Comparison of ENCODE assay signal across 1 cellular context in the genomic region with DNA sequence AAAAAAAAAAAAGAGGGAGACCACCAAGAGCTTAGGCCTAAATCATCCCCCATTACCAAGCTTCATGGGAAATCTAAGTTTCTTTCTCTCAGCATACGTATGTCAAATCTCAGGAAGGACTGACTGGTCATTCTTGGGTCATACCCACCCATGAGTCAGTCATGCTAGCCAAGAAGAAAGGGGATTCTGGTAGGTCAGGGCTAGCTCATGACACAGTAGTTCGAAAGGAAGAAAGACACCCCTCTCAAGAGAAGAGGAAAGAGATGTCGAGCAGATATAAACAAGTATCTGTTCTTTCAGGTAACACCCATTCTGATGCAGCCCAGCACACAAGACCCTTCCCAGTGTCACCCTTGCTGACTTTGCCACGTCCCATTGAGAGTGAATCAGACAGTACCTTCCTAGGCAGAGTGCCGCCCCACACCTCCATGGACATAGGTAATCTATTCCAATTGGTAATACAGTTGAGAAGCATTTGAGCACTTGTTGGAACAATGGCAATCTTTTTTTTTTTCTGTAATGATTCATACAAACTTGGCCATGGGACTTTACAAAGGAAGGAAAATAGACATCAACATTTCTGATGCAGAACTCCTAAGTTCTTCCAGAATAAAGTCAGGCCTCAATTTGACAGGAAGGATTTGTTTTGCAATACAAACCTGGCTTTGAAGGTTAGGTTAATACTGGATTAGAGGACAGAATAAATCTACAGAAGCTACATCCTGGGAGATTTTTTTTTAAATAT.
TF ChIP-seq lines count a peak whose summit lies in the region.

No MANE protein-coding gene starts in this region.

TF ChIP-seq in IMR-90, 13 proteins besides CTCF, POLR2A, EP300 and RAD21 (continued from another document):
- TF ChIP-seq USF2 (IDR thresholded peaks at IDR 0.05; ENCODE audit: low read depth, low read length) (no peak), CHD1 (IDR thresholded peaks at IDR 0.05; ENCODE audit: low read depth, low read length) (no peak), FOS (IDR thresholded peaks at IDR 0.05; ENCODE audit: low read depth, low read length) (no peak), RFX5 (IDR thresholded peaks at IDR 0.05; ENCODE audit: low read depth, low read length) (no peak), MAFK (IDR thresholded peaks at IDR 0.05; ENCODE audit: low read depth, low read length) (no peak)
